In the genomic region with DNA sequence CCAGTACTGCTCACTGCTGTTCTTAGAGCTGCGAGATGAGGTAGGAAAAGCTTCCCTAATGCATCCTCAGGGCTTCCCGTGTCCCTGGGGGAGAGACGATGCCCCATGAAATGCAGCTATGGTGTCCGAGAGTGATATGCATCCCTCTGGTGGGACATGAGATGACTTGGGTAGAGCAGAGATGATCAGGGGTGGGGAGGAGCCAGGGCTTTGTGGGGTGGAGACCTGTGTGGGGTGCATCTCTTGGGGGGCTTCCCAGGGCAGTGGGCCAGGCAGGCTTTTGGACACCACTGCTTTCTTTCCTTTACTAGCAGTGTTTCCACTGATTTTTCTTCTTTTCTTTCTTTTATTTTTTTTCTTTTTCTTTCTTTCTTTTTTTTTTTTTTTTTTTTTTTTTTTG, we compare ENCODE assay signal across 15 cellular contexts.
"Had no signal": no experiment of that assay in that cellular context is flagged by ENCODE, and none has a peak within 500 bp of the region (broad histone marks: within the 10 kb centered on the region; RNA-seq: fewer than 3 reads in every experiment).

No MANE protein-coding gene starts in this region.

- H3K9me3 ChIP-seq: right atrium auricular region, spleen had no signal

- H3K27ac Mint-ChIP-seq: activated naive CD4-positive, alpha-beta T cell treated with anti-CD3 and anti-CD28 coated beads, Interleukin-2, amount 10 ng/mL, durations not matched to agents 7 days and 5 days; effector memory CD8-positive, alpha-beta T cell; mesothelial cell of epicardium; T-helper 17 cell had no signal

- H3K27me3 ChIP-seq: hepatocyte, neural progenitor cell, right atrium auricular region had no signal

- H3K27ac ChIP-seq: hepatocyte, neural progenitor cell, parathyroid adenoma, right atrium auricular region, spleen had no signal

- H3K36me3 ChIP-seq: neural progenitor cell, spleen had no signal

- H3K4me1 Mint-ChIP-seq: mesothelial cell of epicardium had no signal

- H3K36me3 Mint-ChIP-seq: activated naive CD4-positive, alpha-beta T cell treated with anti-CD3 and anti-CD28 coated beads, Interleukin-2, amount 10 ng/mL, durations not matched to agents 7 days and 5 days; mesothelial cell of epicardium; neural progenitor cell had no signal

- H3K9me3 Mint-ChIP-seq: activated naive CD4-positive, alpha-beta T cell treated with anti-CD3 and anti-CD28 coated beads, Interleukin-2, amount 10 ng/mL, durations not matched to agents 7 days and 5 days; effector memory CD8-positive, alpha-beta T cell; mesothelial cell of epicardium had no signal

- ATAC-seq: activated CD4-positive, CD25-positive, alpha-beta regulatory T cell treated with anti-CD3 and anti-CD28 coated beads, Interleukin-2, amount 50 U/mL, for 24 hours; effector memory CD8-positive, alpha-beta T cell; T-helper 17 cell had no signal

- H3K4me3 Mint-ChIP-seq: activated naive CD4-positive, alpha-beta T cell treated with anti-CD3 and anti-CD28 coated beads, Interleukin-2, amount 10 ng/mL, durations not matched to agents 7 days and 5 days; effector memory CD8-positive, alpha-beta T cell; mesothelial cell of epicardium; neural progenitor cell; T-helper 17 cell had no signal

- H3K27me3 Mint-ChIP-seq: effector memory CD8-positive, alpha-beta T cell had no signal

- DNase-seq: activated CD4-positive, alpha-beta T cell treated with anti-CD3 and anti-CD28 coated beads, Interleukin-2, amount 50 U/mL, for 48 hours; activated naive CD4-positive, alpha-beta T cell treated with anti-CD3 and anti-CD28 coated beads, Interleukin-2, amount 10 ng/mL, durations not matched to agents 7 days and 5 days; caudate nucleus; effector memory CD8-positive, alpha-beta T cell; spleen; stimulated activated CD4-positive, alpha-beta T cell treated with anti-CD3 and anti-CD28 coated beads, Interleukin-1b, Interleukin-23, amount 100 ng/mL, for 48 hours; stimulated activated naive B cell treated with anti-CD40 and anti-IgM and Interleukin-4, amounts not matched to agents 10 μg/mL and 1 μg/mL and 100 μg/mL, for 72 hours; substantia nigra had no signal

- H3K4me1 ChIP-seq: parathyroid adenoma had no signal

- H3K4me3 ChIP-seq: hepatocyte, neural progenitor cell, right atrium auricular region, spleen had no signal
